ENCODE assay signal across 10 cellular contexts in genomic region chr2:231679906-231680283, GRCh38. TPM values are rescaled to one million over a fixed set of nuclear protein-coding genes. Genes with fewer than 3 reads are reported as not detected.
A peak's percentile ranks its signal among the peaks of the same experiment; 100 is the strongest.
DNase-seq lines count a peak whose midpoint lies in the region; ATAC-seq, FAIRE-seq and TF ChIP-seq lines count a peak whose summit lies in the region.
"Had no signal": no experiment of that assay in that cellular context is flagged by ENCODE, and none has a peak within 500 bp of the region (broad histone marks: within the 10 kb centered on the region; RNA-seq: fewer than 3 reads in every experiment).

No MANE protein-coding gene starts in this region.

- no peak for DNase-seq in right atrium auricular region (ENCODE audit: low spot score)
- DNase-seq in left cardiac atrium, result no peak
- DNase-seq in GM12878 (ENCODE audit: low read depth, low spot score), result no peak
- DNase-seq in right lobe of liver, result no peak
- DNase-seq in upper lobe of left lung, result no peak
- no peak for DNase-seq in effector CD4-positive, alpha-beta T cell
- no peak for DNase-seq in GOT3 (lab: John Stamatoyannopoulos, UW)
- DNase-seq: hippocampal formation had no signal

- TF ChIP-seq CTCF in right atrium auricular region (IDR thresholded peaks at IDR 0.05) (no peak), GM12878 (IDR thresholded peaks at IDR 0.05 in 2 of 3, conservative IDR thresholded peaks at IDR 0.05 in 1 of 3; ENCODE audit: control insufficient read depth in 2 of 3, extremely low read depth in 1 of 3, insufficient read depth in 1 of 3, low read depth in 3 of 3, low read length in 3 of 3) (no peak), right lobe of liver (IDR thresholded peaks at IDR 0.05) (no peak), upper lobe of left lung (IDR thresholded peaks at IDR 0.05) (no peak)

- WGBS in GM12878 (ENCODE audit: insufficient coverage, insufficient replicate concordance, low lambda C conversion rate, missing lambda C conversion rate), result 15% methylated on average over 11 of the region's 11 CpGs
- 76% methylated on average over 5 of the region's 11 CpGs for WGBS in right lobe of liver (ENCODE audit: insufficient coverage, low coverage, low lambda C conversion rate, missing lambda C conversion rate)
- WGBS in upper lobe of left lung, 2 donors, result 83 to 90% methylated on average over 11 of the region's 11 CpGs

- peak overlapping the region; percentile 99 for H3K4me2 ChIP-seq in GM12878 (ENCODE audit: control insufficient read depth, insufficient read depth)

- TF ChIP-seq POLR2A in GM12878 (IDR thresholded peaks at IDR 0.05; ENCODE audit: low read depth, low read length) (no peak), right lobe of liver (IDR thresholded peaks at IDR 0.05) (no peak), upper lobe of left lung (IDR thresholded peaks at IDR 0.05) (no peak)

- no peak for FAIRE-seq in GM12878 (lab: Jason Lieb, UNC)
- FAIRE-seq: TTC549 had no signal

- H2AFZ ChIP-seq in GM12878 (ENCODE audit: control insufficient read depth, low read depth, low read length), result peak overlapping the region; percentile 71

- SMC1A ChIA-PET in GM12878 (lab: Charles Lee; ENCODE audit: uncharacterized antibody, unreplicated experiment), result interaction anchor here (1.1 to 10.0 kb wide), 2 partner anchors 34 to 74 kb away, joined by 3 to 343 read pairs; partner anchors contain the start of gene PTMA

- CTCF ChIA-PET in GM12878 (lab: Yijun Ruan, JAX), result interaction anchor here (1.0 to 22.2 kb wide), 7 partner anchors 24 to 71 kb away, joined by 3 to 811 read pairs (median 9); no protein-coding TSS in a partner anchor

- no peaks in the 10 kb centered on the region for H3K9me3 ChIP-seq in right atrium auricular region
- no peaks in the 10 kb centered on the region; the same call in 2 of the 3 replicates for H3K9me3 ChIP-seq in GM12878 (replicated peaks; ENCODE audit: control insufficient read depth, insufficient read depth, low read length)
- H3K9me3 ChIP-seq in right lobe of liver, result no peaks in the 10 kb centered on the region
- no peaks in the 10 kb centered on the region for H3K9me3 ChIP-seq in upper lobe of left lung

- in situ Hi-C loops in GM12878 (cut with MboI), result loop anchor here (5.0 kb wide), 1 partner anchor 37 kb away; no protein-coding TSS in a partner anchor

- H3K4me3 ChIP-seq in right atrium auricular region (no peak overlapping the region), GM12878 (peak overlapping the region; percentile 87; the same call in 1 of the 2 replicates), right lobe of liver (peak overlapping the region in 2 of 3 donors; percentile 62 to 65), upper lobe of left lung (no peak overlapping the region)

- BruUV-seq in GM12878 (replicated peaks; lab: Mats Ljungman, UMichigan), result no TSS peak

- POLR2A ChIA-PET in GM12878 (lab: Charles Lee), result interaction anchor here (1.0 to 2.5 kb wide), 6 partner anchors 8 to 67 kb away, joined by 3 to 11 read pairs (median 6); no protein-coding TSS in a partner anchor

- ATAC-seq in left cardiac atrium (no peak), GM12878 (peak; percentile 46), right lobe of liver (no peak), upper lobe of left lung (ENCODE audit: low FRiP score in 2 of 2) (no peak), HG03354 (IDR thresholded peaks at IDR 0.05; ENCODE audit: poor library complexity, severe bottlenecking, unreplicated experiment) (no peak)

- peak overlapping the region; percentile 93 for H3K9ac ChIP-seq in GM12878 (ENCODE audit: control insufficient read depth, insufficient read depth, low read length)

- H3K27me3 ChIP-seq in right atrium auricular region, result no peaks in the 10 kb centered on the region
- no peaks in the 10 kb centered on the region for H3K27me3 ChIP-seq in GM12878 (replicated peaks in 1 of 2; ENCODE audit: control insufficient read depth in 2 of 2, insufficient read depth in 2 of 2, low read length in 1 of 2)
- H3K27me3 ChIP-seq in right lobe of liver, result no peaks in the 10 kb centered on the region
- no peaks in the 10 kb centered on the region for H3K27me3 ChIP-seq in upper lobe of left lung

- TF ChIP-seq RAD21 in GM12878 (IDR thresholded peaks at IDR 0.05; ENCODE audit: insufficient read depth, low read depth, low read length), result no peak

- H3K4me1 ChIP-seq in right atrium auricular region, result peaks cover 0 to 36% of the 10 kb centered on the region in 2 donors
- peaks cover 36% of the 10 kb centered on the region for H3K4me1 ChIP-seq in GM12878 (ENCODE audit: control insufficient read depth, insufficient read depth, low read length)
- H3K4me1 ChIP-seq in right lobe of liver, result peaks cover 0 to 7% (median 3%) of the 10 kb centered on the region in 4 donors
- H3K4me1 ChIP-seq in upper lobe of left lung, result peaks cover 13 to 31% (median 18%) of the 10 kb centered on the region in 4 donors

- H3K36me3 ChIP-seq in right atrium auricular region, result no peaks in the 10 kb centered on the region
- no peaks in the 10 kb centered on the region for H3K36me3 ChIP-seq in GM12878 (ENCODE audit: control insufficient read depth in 2 of 2, insufficient read depth in 2 of 2, low read length in 1 of 2)
- H3K36me3 ChIP-seq in right lobe of liver, result no peaks in the 10 kb centered on the region
- no peaks in the 10 kb centered on the region for H3K36me3 ChIP-seq in upper lobe of left lung

- TF ChIP-seq EP300 in GM12878 (IDR thresholded peaks at IDR 0.05; ENCODE audit: borderline replicate concordance in 1 of 2, control insufficient read depth in 1 of 2, low read depth in 2 of 2, low read length in 2 of 2) (no peak), upper lobe of left lung (IDR thresholded peaks at IDR 0.05) (no peak)

- H3K79me2 ChIP-seq in GM12878 (ENCODE audit: control insufficient read depth, insufficient read depth, low read length), result peaks cover 4% of the 10 kb centered on the region

- intact Hi-C loops in left cardiac atrium (cut with DNase I), result loop anchor here in 1 of 2 donors (2.0 kb wide), 1 partner anchor 35 kb away; no protein-coding TSS in a partner anchor
- intact Hi-C loops in GM12878 (cut with micrococcal nuclease; ENCODE audit: unreplicated experiment), result no loop called here
- intact Hi-C loops in right lobe of liver (cut with DNase I), result loop anchor here (5.0 kb wide), 2 partner anchors 32 to 37 kb away; no protein-coding TSS in a partner anchor

- RAD21 ChIA-PET in GM12878 (lab: Charles Lee; ENCODE audit: unreplicated experiment), result interaction anchor here (1.0 to 24.6 kb wide), 3 partner anchors 27 to 67 kb away, joined by 6 to 463 read pairs (median 10); partner anchors contain the start of gene PTMA

- H4K20me1 ChIP-seq in GM12878 (ENCODE audit: control insufficient read depth, insufficient read depth), result no peaks in the 10 kb centered on the region

- peak overlapping the region; percentile 91 to 95 for H3K27ac ChIP-seq in right atrium auricular region
- H3K27ac ChIP-seq in GM12878 (ENCODE audit: control insufficient read depth, insufficient read depth), result peak overlapping the region; percentile 99
- H3K27ac ChIP-seq in right lobe of liver, result no peak overlapping the region
- peak overlapping the region; percentile 86 to 90 (median 89) for H3K27ac ChIP-seq in upper lobe of left lung

TF ChIP-seq in GM12878, 131 proteins besides CTCF, POLR2A, EP300 and RAD21 (continues in another document):
- TF ChIP-seq USF1 (IDR thresholded peaks at IDR 0.05; ENCODE audit: borderline replicate concordance, extremely low read length, insufficient read depth, low read depth, low read length), result peak; percentile 60
- TF ChIP-seq NBN (IDR thresholded peaks at IDR 0.05), result 0 out of 2 replicates have a peak, but pooled peaks have one; percentile 1
- TF ChIP-seq NR2C2 (IDR thresholded peaks at IDR 0.05; ENCODE audit: borderline replicate concordance, control insufficient read depth, insufficient read length, low read depth), result no peak
- peak; percentile 77 for TF ChIP-seq RAD51 (IDR thresholded peaks at IDR 0.05)
- TF ChIP-seq EGR1 (IDR thresholded peaks at IDR 0.05; ENCODE audit: borderline replicate concordance in 1 of 2, low read depth in 2 of 2, low read length in 2 of 2), result peak in 1 of 2 experiments; percentile 82; a peak in 2 of 3 replicates
- peak; percentile 48; the same call in 1 of the 2 replicates for TF ChIP-seq YY1 (IDR thresholded peaks at IDR 0.05; ENCODE audit: low read depth, low read length)
- peak; percentile 35; the same call in 1 of the 2 replicates for TF ChIP-seq NR2F1 (conservative IDR thresholded peaks at IDR 0.05)

RNA-seq across cellular contexts. Expression of gene PTMA, which starts 28.4 kb away (rescaled TPM):
- total RNA-seq in right atrium auricular region (100 to 1,000 TPM; 234 to 430 TPM), left cardiac atrium (100 to 1,000 TPM; 343 to 402 TPM), GM12878 (2014; rRNA removed) (1,683 and 1,891 TPM in 2 replicates), GM12878 (2014; rRNA removed; fragmentation: Illumina TruSeq; extraction: Trizol) (3,682 and 3,944 TPM in 2 replicates), GM12878 (2021) (2,403 and 2,413 TPM in 2 replicates), right lobe of liver (100 to 1,000 TPM; 180 to 373 (median 252) TPM), upper lobe of left lung (100 to 1,000 TPM; 344 to 896 (median 663) TPM)
- 157 and 167 TPM in 2 replicates for total RNA-seq in GM12878 (2013; cell fraction: nucleolus; rRNA removed)
- polyA plus RNA-seq in GM12878 (2011; ENCODE audit: low read depth), result 1,103 TPM
- polyA plus RNA-seq in GM12878 (2011; rRNA removed) (1,144 and 1,534 TPM in 2 replicates), GM12878 (2014; fragmentation: Illumina TruSeq; extraction: Trizol) (2,851 and 4,022 TPM in 2 replicates), GM12878 (2014; fragmentation: Nextera tagmentation; extraction: Ambion mirVana) (1,000 to 10,000 TPM; 3,548 to 5,018 TPM), GM12878 (2014; rRNA removed) (2,120 and 2,624 TPM in 2 replicates), GM12878 (2016; fragmentation: Nextera tagmentation; extraction: Ambion mirVana) (1,000 to 10,000 TPM; 3,379 to 3,894 TPM)
- polyA plus RNA-seq in GM12878 (2011; cell fraction: cytosol; rRNA removed), result 791 and 1,273 TPM in 2 replicates
- 515 and 1,224 TPM in 2 replicates for polyA plus RNA-seq in GM12878 (2011; cell fraction: nucleus; rRNA removed)
- polyA plus RNA-seq in GM12878 (2012), result 2,072 and 2,223 TPM in 2 replicates
- 163 and 293 TPM in 2 replicates for polyA minus RNA-seq in GM12878 (2011; rRNA and poly(A)+ RNA removed)
- 590 and 681 TPM in 2 replicates for polyA minus RNA-seq in GM12878 (2011; cell fraction: cytosol; rRNA and poly(A)+ RNA removed)
- polyA minus RNA-seq in GM12878 (2011; cell fraction: nucleus; rRNA and poly(A)+ RNA removed), result 194 and 317 TPM in 2 replicates

Comparison
In these comparisons a context has a peak if more than half of its experiments do, and no peak if none do; other contexts are left out.
1. H3K27ac ChIP-seq: peak in right atrium auricular region (2 of 2), GM12878 (single experiment) and upper lobe of left lung (4 of 4); none in right lobe of liver (0 of 3).
2. H3K4me3 ChIP-seq: peak in GM12878 (single experiment) and right lobe of liver (2 of 3); none in right atrium auricular region (0 of 2) and upper lobe of left lung (0 of 4).